Comparison of ENCODE assay signal across 9 cellular contexts in genomic region chr1:226875641-226876295, GRCh38. TPM values are rescaled to one million over a fixed set of nuclear protein-coding genes. Genes with fewer than 3 reads are reported as not detected.
A peak's percentile ranks its signal among the peaks of the same experiment; 100 is the strongest.
DNase-seq lines count a peak whose midpoint lies in the region; ATAC-seq and TF ChIP-seq lines count a peak whose summit lies in the region.
"Had no signal": no experiment of that assay in that cellular context is flagged by ENCODE, and none has a peak within 500 bp of the region (broad histone marks: within the 10 kb centered on the region; RNA-seq: fewer than 3 reads in every experiment).

No MANE protein-coding gene starts in this region.

- TF ChIP-seq CTCF in RWPE1 (conservative IDR thresholded peaks at IDR 0.05; ENCODE audit: low read depth), result no peak
- no peak for TF ChIP-seq CTCF in hepatocyte (IDR thresholded peaks at IDR 0.05; ENCODE audit: poor library complexity)
- no peak for TF ChIP-seq CTCF in type B pancreatic cell (conservative IDR thresholded peaks at IDR 0.05)

- peak overlapping the region; percentile 37 for H3K4me2 ChIP-seq in hepatocyte

- ATAC-seq in GM18858 (IDR thresholded peaks at IDR 0.05; ENCODE audit: unreplicated experiment) (no peak), GM21825 (IDR thresholded peaks at IDR 0.05; ENCODE audit: unreplicated experiment) (no peak)

- no peak overlapping the region for H2AFZ ChIP-seq in hepatocyte

- H3K9me3 Mint-ChIP-seq in type B pancreatic cell, result no peaks in the 10 kb centered on the region

- peaks cover 31% of the 10 kb centered on the region for H3K4me1 Mint-ChIP-seq in type B pancreatic cell (ENCODE audit: unreplicated experiment)

- no peak overlapping the region for H3K4me3 ChIP-seq in hepatocyte

- no peaks in the 10 kb centered on the region for H3K27me3 ChIP-seq in hepatocyte

- H3K79me2 ChIP-seq in hepatocyte, result peaks cover 10% of the 10 kb centered on the region

- H3K9me2 ChIP-seq in hepatocyte (replicated peaks; ENCODE audit: insufficient read depth), result no peaks in the 10 kb centered on the region

- H4K20me1 ChIP-seq in hepatocyte (ENCODE audit: insufficient read depth, poor library complexity, severe bottlenecking), result no peaks in the 10 kb centered on the region

- H3K27ac Mint-ChIP-seq in type B pancreatic cell, result peak overlapping the region; percentile 41

- peaks cover 9% of the 10 kb centered on the region for H3K27me3 Mint-ChIP-seq in type B pancreatic cell

- no peaks in the 10 kb centered on the region for H3K9me3 ChIP-seq in hepatocyte (ENCODE audit: low read depth)

- H3K27ac ChIP-seq in RWPE1, result no peak overlapping the region
- peak overlapping the region; percentile 21 for H3K27ac ChIP-seq in hepatocyte

- H3K4me3 Mint-ChIP-seq in type B pancreatic cell, result peak overlapping the region; percentile 47

- CTCF ChIA-PET in RWPE1 (lab: Yijun Ruan, JAX), result no interaction called here

- peaks cover 6% of the 10 kb centered on the region for H3K36me3 Mint-ChIP-seq in type B pancreatic cell

- POLR2A ChIA-PET in RWPE1 (lab: Yijun Ruan, JAX; ENCODE audit: low non-redundant PET), result no interaction called here

- DNase-seq in activated naive CD4-positive, alpha-beta T cell treated with Interleukin-2 at 50 U/mL for 16 hours, result peak; percentile 8
- no peak for DNase-seq in activated naive CD4-positive, alpha-beta T cell (lab: John Stamatoyannopoulos, UW)
- DNase-seq in RWPE1 (ENCODE audit: low spot score), result peak; percentile 89
- DNase-seq in hepatocyte (ENCODE audit: low spot score), result peak; percentile 78
- peak; percentile 54 for DNase-seq in type B pancreatic cell (ENCODE audit: extremely low spot score, unreplicated experiment)
- DNase-seq in NCI-H2171 treated with DMSO at 0.1 percent for 48 hours (lab: John Stamatoyannopoulos, UW), result no peak
- DNase-seq: NCI-H524 treated with DMSO at 0.1 percent for 48 hours had no signal

- WGBS in hepatocyte (ENCODE audit: low lambda C conversion rate, missing lambda C conversion rate), result 47% methylated on average over 10 of the region's 11 CpGs

- H3K36me3 ChIP-seq in hepatocyte (replicated peaks; ENCODE audit: insufficient read depth, low read depth), result no peaks in the 10 kb centered on the region

- peaks cover 13% of the 10 kb centered on the region for H3K4me1 ChIP-seq in hepatocyte (ENCODE audit: insufficient read depth)

RNA-seq across cellular contexts. Expression of gene PSEN2, which starts 5.4 kb away (rescaled TPM):
- total RNA-seq in hepatocyte (12.9 and 14.2 TPM in 2 replicates), type B pancreatic cell (ENCODE audit: low replicate concordance) (10.5 and 22.6 TPM in 2 replicates)
- 12.7 and 14.3 TPM in 2 replicates for polyA plus RNA-seq in hepatocyte

Comparison
In these comparisons a context has a peak if more than half of its experiments do, and no peak if none do; other contexts are left out.
1. DNase-seq: peak in activated naive CD4-positive, alpha-beta T cell treated with Interleukin-2 at 50 U/mL for 16 hours (single experiment), RWPE1 (single experiment), hepatocyte (single experiment) and type B pancreatic cell (single experiment); none in activated naive CD4-positive, alpha-beta T cell (0 of 4) and NCI-H2171 treated with DMSO at 0.1 percent for 48 hours (single experiment).